In genomic region chr11:34986883-34987525, GRCh38 we compare ENCODE assay signal across 27 cellular contexts.
DNase-seq lines count a peak whose midpoint lies in the region; ATAC-seq, FAIRE-seq and TF ChIP-seq lines count a peak whose summit lies in the region.
"Had no signal": no experiment of that assay in that cellular context is flagged by ENCODE, and none has a peak within 500 bp of the region (broad histone marks: within the 10 kb centered on the region; RNA-seq: fewer than 3 reads in every experiment).

No MANE protein-coding gene starts in this region.

- POLR2A ChIA-PET in PC-3 (lab: Charles Lee; ENCODE audit: unreplicated experiment): no interaction called here

- H3F3A ChIP-seq in PC-3 (ENCODE audit: low read length, unreplicated experiment): no peaks in the 10 kb centered on the region

- no peak overlapping the region for H3K4me2 ChIP-seq in PC-3 (ENCODE audit: low read length)
- H3K4me2 ChIP-seq: neural progenitor cell had no signal

- H3K9ac ChIP-seq in PC-3 (ENCODE audit: low read length): no peak overlapping the region
- H3K9ac ChIP-seq: neural progenitor cell had no signal

- H3K9me2 ChIP-seq in PC-3 (replicated peaks; ENCODE audit: low read length): no peaks in the 10 kb centered on the region

- no peak overlapping the region for H3K27ac ChIP-seq in PC-3 (ENCODE audit: low read length)
- H3K27ac ChIP-seq in left lung: peak overlapping the region; percentile 26 to 35
- H3K27ac ChIP-seq in testis: no peak overlapping the region
- H3K27ac ChIP-seq in small intestine (ENCODE audit: low read depth in 1 of 2, low read length in 1 of 2): no peak overlapping the region
- H3K27ac ChIP-seq: neural progenitor cell, psoas muscle had no signal

- H2AFZ ChIP-seq in PC-3 (ENCODE audit: low read length): no peak overlapping the region
- H2AFZ ChIP-seq: neural progenitor cell had no signal

- CTCF ChIA-PET in PC-3 (lab: Charles Lee): interaction anchor here (0.6 kb wide), 1 partner anchor 249 kb away, joined by 3 read pairs; no protein-coding TSS in a partner anchor

- no peaks in the 10 kb centered on the region for H3K9me3 ChIP-seq in PC-3 (ENCODE audit: low read length)
- no peaks in the 10 kb centered on the region for H3K9me3 ChIP-seq in left lung
- no peaks in the 10 kb centered on the region for H3K9me3 ChIP-seq in testis
- H3K9me3 ChIP-seq in small intestine (ENCODE audit: control insufficient read depth, low read depth): no peaks in the 10 kb centered on the region
- H3K9me3 ChIP-seq: psoas muscle had no signal

- FAIRE-seq in small intestine (lab: Jason Lieb, UNC): no peak
- FAIRE-seq: A204.1, frontal cortex, K562, keratinocyte had no signal

- H4K20me1 ChIP-seq in PC-3 (ENCODE audit: low read length): no peaks in the 10 kb centered on the region

- no peak for DNase-seq in activated T-cell treated with anti-CD3 and anti-CD28 coated beads, Interleukin-2, amount 50 U/mL, for 72 hours
- no peak for DNase-seq in activated T-cell treated with anti-CD3 and anti-CD28 coated beads, Interleukin-2, amount 50 U/mL, for 24 hours
- DNase-seq in PC-3 (no peak), left lung (peak in 1 of 2 donors; percentile 46), type B pancreatic cell (ENCODE audit: extremely low spot score, unreplicated experiment) (no peak), testis (no peak), small intestine (no peak), amygdala (lab: John Stamatoyannopoulos, UW) (no peak)
- DNase-seq: activated B cell treated with CpG ODN at 0.5 μM for 24 hours; activated CD4-positive, alpha-beta memory T cell treated with anti-CD3 and anti-CD28 coated beads, Interleukin-2, amount 10 ng/mL, durations not matched to agents 7 days and 5 days; activated naive CD4-positive, alpha-beta T cell; activated T-cell treated with anti-CD3 and anti-CD28 coated beads for 4 hours; C1 segment of cervical spinal cord; central memory CD4-positive, alpha-beta T cell; erythroblast; midbrain; NCI-H748 treated with DMSO at 0.1 percent for 48 hours; psoas muscle; stimulated activated CD4-positive, alpha-beta T cell treated with anti-CD3 and anti-CD28 coated beads, Interleukin-4, amount 100 ng/mL, for 24 hours; stimulated activated naive CD8-positive, alpha-beta T cell treated with anti-CD3 and anti-CD28 coated beads, Interleukin-15, amount 100 ng/mL, for 72 hours had no signal

- no peak for ATAC-seq in activated T-cell treated with anti-CD3 and anti-CD28 coated beads, Interleukin-2, amount 50 U/mL, for 72 hours (replicated peaks in 1 of 2)
- ATAC-seq in PC-3 (peak; percentile 56), left lung (peak; percentile 96)
- ATAC-seq: K562; psoas muscle; stimulated activated naive CD8-positive, alpha-beta T cell treated with anti-CD3 and anti-CD28 coated beads, Interleukin-15, amount 100 ng/mL, for 72 hours had no signal

- no peaks in the 10 kb centered on the region for H3K27me3 Mint-ChIP-seq in activated T-cell treated with anti-CD3 and anti-CD28 coated beads, Interleukin-2, amount 50 U/mL, for 72 hours (ENCODE audit: low read depth)
- no peaks in the 10 kb centered on the region for H3K27me3 Mint-ChIP-seq in activated T-cell treated with anti-CD3 and anti-CD28 coated beads, Interleukin-2, amount 50 U/mL, for 24 hours
- H3K27me3 Mint-ChIP-seq in type B pancreatic cell: no peaks in the 10 kb centered on the region
- H3K27me3 Mint-ChIP-seq: activated B cell treated with CpG ODN at 0.5 μM for 24 hours; activated CD4-positive, alpha-beta memory T cell treated with anti-CD3 and anti-CD28 coated beads, Interleukin-2, amount 10 ng/mL, durations not matched to agents 7 days and 5 days; stimulated activated naive CD8-positive, alpha-beta T cell treated with anti-CD3 and anti-CD28 coated beads, Interleukin-15, amount 100 ng/mL, for 72 hours had no signal

- no peak for TF ChIP-seq CTCF in PC-3 (conservative IDR thresholded peaks at IDR 0.05; ENCODE audit: low read depth, low read length)
- TF ChIP-seq CTCF in left lung (IDR thresholded peaks at IDR 0.05): no peak
- no peak for TF ChIP-seq CTCF in type B pancreatic cell (conservative IDR thresholded peaks at IDR 0.05)
- no peak for TF ChIP-seq CTCF in testis (IDR thresholded peaks at IDR 0.05)

- no peak overlapping the region for H3K4me3 Mint-ChIP-seq in activated T-cell treated with anti-CD3 and anti-CD28 coated beads, Interleukin-2, amount 50 U/mL, for 72 hours
- no peak overlapping the region for H3K4me3 Mint-ChIP-seq in activated T-cell treated with anti-CD3 and anti-CD28 coated beads, Interleukin-2, amount 50 U/mL, for 24 hours
- no peak overlapping the region for H3K4me3 Mint-ChIP-seq in type B pancreatic cell
- H3K4me3 Mint-ChIP-seq: activated B cell treated with CpG ODN at 0.5 μM for 24 hours; activated CD4-positive, alpha-beta memory T cell treated with anti-CD3 and anti-CD28 coated beads, Interleukin-2, amount 10 ng/mL, durations not matched to agents 7 days and 5 days; neural progenitor cell; stimulated activated naive CD8-positive, alpha-beta T cell treated with anti-CD3 and anti-CD28 coated beads, Interleukin-15, amount 100 ng/mL, for 72 hours; T-helper 1 cell treated with Interleukin-12 subunit alpha and Interleukin-12 subunit beta and Interleukin-4 antibody, amounts not matched to agents 30 μg/mL and 1 μg/mL, for 36 hours had no signal

- H3K27me3 ChIP-seq in PC-3 (ENCODE audit: low read length) (no peaks in the 10 kb centered on the region), left lung (no peaks in the 10 kb centered on the region), testis (no peaks in the 10 kb centered on the region), small intestine (ENCODE audit: control insufficient read depth in 2 of 2, insufficient read depth in 2 of 2, low read length in 2 of 2) (no peaks in the 10 kb centered on the region)
- H3K27me3 ChIP-seq: neural progenitor cell had no signal

- no peaks in the 10 kb centered on the region for H3K9me3 Mint-ChIP-seq in activated T-cell treated with anti-CD3 and anti-CD28 coated beads, Interleukin-2, amount 50 U/mL, for 72 hours
- H3K9me3 Mint-ChIP-seq in activated T-cell treated with anti-CD3 and anti-CD28 coated beads, Interleukin-2, amount 50 U/mL, for 24 hours: no peaks in the 10 kb centered on the region
- peaks cover 3% of the 10 kb centered on the region for H3K9me3 Mint-ChIP-seq in type B pancreatic cell
- H3K9me3 Mint-ChIP-seq: activated B cell treated with CpG ODN at 0.5 μM for 24 hours; activated CD4-positive, alpha-beta memory T cell treated with anti-CD3 and anti-CD28 coated beads, Interleukin-2, amount 10 ng/mL, durations not matched to agents 7 days and 5 days; stimulated activated naive CD8-positive, alpha-beta T cell treated with anti-CD3 and anti-CD28 coated beads, Interleukin-15, amount 100 ng/mL, for 72 hours; T-helper 1 cell treated with Interleukin-12 subunit alpha and Interleukin-12 subunit beta and Interleukin-4 antibody, amounts not matched to agents 30 μg/mL and 1 μg/mL, for 36 hours had no signal

- intact Hi-C loops in PC-3 (cut with micrococcal nuclease): no loop called here
- intact Hi-C loops in left lung (cut with DNase I): no loop called here
- intact Hi-C loops in testis (cut with DNase I; ENCODE audit: low total_unique reads): no loop called here

- H3K4me1 ChIP-seq in PC-3 (ENCODE audit: insufficient read depth, low read length) (peaks cover 13% of the 10 kb centered on the region), left lung (peaks cover 0 to 5% of the 10 kb centered on the region in 2 donors), testis (no peaks in the 10 kb centered on the region), small intestine (ENCODE audit: control insufficient read depth in 2 of 2, insufficient read depth in 1 of 2, low read depth in 1 of 2, low read length in 1 of 2) (no peaks in the 10 kb centered on the region)
- H3K4me1 ChIP-seq: neural progenitor cell had no signal

- TF ChIP-seq POLR2A in testis (IDR thresholded peaks at IDR 0.05): no peak

- H3K27ac Mint-ChIP-seq in activated T-cell treated with anti-CD3 and anti-CD28 coated beads, Interleukin-2, amount 50 U/mL, for 72 hours: peak overlapping the region; percentile 0
- H3K27ac Mint-ChIP-seq in activated T-cell treated with anti-CD3 and anti-CD28 coated beads, Interleukin-2, amount 50 U/mL, for 24 hours: no peak overlapping the region
- peak overlapping the region; percentile 11 for H3K27ac Mint-ChIP-seq in type B pancreatic cell
- H3K27ac Mint-ChIP-seq: activated B cell treated with CpG ODN at 0.5 μM for 24 hours; activated CD4-positive, alpha-beta memory T cell treated with anti-CD3 and anti-CD28 coated beads, Interleukin-2, amount 10 ng/mL, durations not matched to agents 7 days and 5 days; neural progenitor cell; stimulated activated naive CD8-positive, alpha-beta T cell treated with anti-CD3 and anti-CD28 coated beads, Interleukin-15, amount 100 ng/mL, for 72 hours; T-helper 1 cell treated with Interleukin-12 subunit alpha and Interleukin-12 subunit beta and Interleukin-4 antibody, amounts not matched to agents 30 μg/mL and 1 μg/mL, for 36 hours had no signal

- no TSS peak for BruUV-seq in PC-3 (replicated peaks; lab: Mats Ljungman, UMichigan)

- H3K36me3 Mint-ChIP-seq in activated T-cell treated with anti-CD3 and anti-CD28 coated beads, Interleukin-2, amount 50 U/mL, for 72 hours (ENCODE audit: insufficient read depth in 2 of 2): peaks cover 1 to 13% of the 10 kb centered on the region in 2 donors
- peaks cover 60% of the 10 kb centered on the region for H3K36me3 Mint-ChIP-seq in activated T-cell treated with anti-CD3 and anti-CD28 coated beads, Interleukin-2, amount 50 U/mL, for 24 hours (ENCODE audit: low read depth)
- H3K36me3 Mint-ChIP-seq in type B pancreatic cell: peaks cover 47% of the 10 kb centered on the region

- H3K4me3 ChIP-seq in PC-3 (ENCODE audit: low read length) (no peak overlapping the region), left lung (no peak overlapping the region), testis (no peak overlapping the region), small intestine (ENCODE audit: low read depth in 1 of 2, low read length in 2 of 2) (no peak overlapping the region)
- H3K4me3 ChIP-seq: K562, neural progenitor cell, psoas muscle, skin epidermis had no signal

- 92 to 96% methylated on average over 3 of the region's 3 CpGs for WGBS in testis, 2 donors
- 91 to 94% (median 92%) methylated on average over 3 of the region's 3 CpGs for WGBS in small intestine, 3 donors

- peaks cover 5% of the 10 kb centered on the region for H3K4me1 Mint-ChIP-seq in activated T-cell treated with anti-CD3 and anti-CD28 coated beads, Interleukin-2, amount 50 U/mL, for 72 hours (ENCODE audit: low read depth)
- peaks cover 5% of the 10 kb centered on the region for H3K4me1 Mint-ChIP-seq in activated T-cell treated with anti-CD3 and anti-CD28 coated beads, Interleukin-2, amount 50 U/mL, for 24 hours (ENCODE audit: low read depth)
- H3K4me1 Mint-ChIP-seq in type B pancreatic cell (ENCODE audit: unreplicated experiment): peaks cover 6% of the 10 kb centered on the region
- H3K4me1 Mint-ChIP-seq: neural progenitor cell had no signal

- no peaks in the 10 kb centered on the region for H3K79me2 ChIP-seq in PC-3 (ENCODE audit: low read length)

- peaks cover 6% of the 10 kb centered on the region; the same call in 1 of the 2 replicates for H3K36me3 ChIP-seq in PC-3 (ENCODE audit: low read depth, low read length)
- peaks cover 0 to 20% of the 10 kb centered on the region in 2 donors for H3K36me3 ChIP-seq in left lung
- no peaks in the 10 kb centered on the region for H3K36me3 ChIP-seq in testis (ENCODE audit: low read depth, missing control alignments)
- peaks cover 2 to 3% of the 10 kb centered on the region in 2 donors for H3K36me3 ChIP-seq in small intestine (ENCODE audit: control insufficient read depth in 2 of 2, insufficient read depth in 2 of 2, low read length in 2 of 2)

Comparison
In these comparisons a context has a peak if more than half of its experiments do, and no peak if none do; other contexts are left out.
1. ATAC-seq: peak in PC-3 (single experiment) and left lung (single experiment); none in activated T-cell treated with anti-CD3 and anti-CD28 coated beads, Interleukin-2, amount 50 U/mL, for 72 hours (0 of 2).
2. H3K27ac ChIP-seq: peak in left lung (2 of 2); none in PC-3 (single experiment), testis (0 of 2) and small intestine (0 of 2).